Comparison of ENCODE assay signal across 22 cellular contexts in genomic region chr2:192016265-192016664, GRCh38.
DNase-seq lines count a peak whose midpoint lies in the region; ATAC-seq, FAIRE-seq and TF ChIP-seq lines count a peak whose summit lies in the region.
"Had no signal": no experiment of that assay in that cellular context is flagged by ENCODE, and none has a peak within 500 bp of the region (broad histone marks: within the 10 kb centered on the region; RNA-seq: fewer than 3 reads in every experiment).

No MANE protein-coding gene starts in this region.

- no peaks in the 10 kb centered on the region for H3K79me2 ChIP-seq in GM23248 (ENCODE audit: insufficient read depth)

- 48 to 53% methylated on average over 1 of the region's 1 CpG for WGBS in GM23248 (ENCODE audit: low coverage in 1 of 2, low lambda C conversion rate in 2 of 2, missing lambda C conversion rate in 2 of 2), 2 experiments

- ATAC-seq in HG03039 (IDR thresholded peaks at IDR 0.05; ENCODE audit: unreplicated experiment) = no peak
- ATAC-seq: stimulated activated naive B cell treated with anti-CD40 and anti-IgM and Interleukin-4, amounts not matched to agents 10 μg/mL and 1 μg/mL and 100 μg/mL, for 72 hours had no signal

- H3K27me3 ChIP-seq in GM23248 (replicated peaks; ENCODE audit: insufficient read depth) (no peaks in the 10 kb centered on the region), bronchial epithelial cell (ENCODE audit: control insufficient read depth, insufficient read depth, low read length) (no peaks in the 10 kb centered on the region)
- H3K27me3 ChIP-seq: cardiac muscle cell, neutrophil, testis had no signal

- H3K36me3 ChIP-seq in GM23248 (ENCODE audit: low read depth) (no peaks in the 10 kb centered on the region), bronchial epithelial cell (ENCODE audit: control insufficient read depth, insufficient read depth, low read length) (no peaks in the 10 kb centered on the region)
- H3K36me3 ChIP-seq: cardiac muscle cell, neutrophil had no signal

- no peak overlapping the region for H3K4me3 ChIP-seq in GM23248
- H3K4me3 ChIP-seq in bronchial epithelial cell (ENCODE audit: low read depth, low read length) = no peak overlapping the region
- H3K4me3 ChIP-seq: cardiac muscle cell, smooth muscle cell, testis had no signal

- H3K4me1 ChIP-seq in GM23248 (ENCODE audit: insufficient read depth) = 0 out of 2 replicates have a peak, but pooled peaks cover 9% of the 10 kb centered on the region
- H3K4me1 ChIP-seq: testis had no signal

- no peaks in the 10 kb centered on the region for H3F3A ChIP-seq in GM23248 (ENCODE audit: insufficient read depth)

- H2AFZ ChIP-seq in GM23248 = no peak overlapping the region

- in situ Hi-C loops in GM23248 (cut with MboI) = no loop called here

- no peaks in the 10 kb centered on the region for H4K20me1 ChIP-seq in GM23248 (ENCODE audit: insufficient read depth)

- H3K27ac ChIP-seq in GM23248 = no peak overlapping the region
- H3K27ac ChIP-seq: cardiac muscle cell, neutrophil, testis had no signal

- FAIRE-seq in RCC 7860 (lab: Jason Lieb, UNC) (peak; percentile 5), bronchial epithelial cell (lab: Jason Lieb, UNC) (no peak)

- H3K9me2 ChIP-seq in GM23248 (ENCODE audit: insufficient read depth) = no peaks in the 10 kb centered on the region

- no peak overlapping the region for H3K9ac ChIP-seq in GM23248

- TF ChIP-seq CTCF in bronchial epithelial cell (IDR thresholded peaks at IDR 0.05; ENCODE audit: insufficient read depth, low read length, severe bottlenecking) = no peak

- no peak overlapping the region for H3K4me2 ChIP-seq in GM23248 (ENCODE audit: unreplicated experiment)
- H3K4me2 ChIP-seq: smooth muscle cell had no signal

- H3K9me3 ChIP-seq in GM23248 (ENCODE audit: low read depth) = no peaks in the 10 kb centered on the region
- H3K9me3 ChIP-seq: neutrophil, testis had no signal

- DNase-seq in GM23248 (peak; percentile 57), RCC 7860 (ENCODE audit: low spot score) (peak; percentile 18), bronchial epithelial cell (ENCODE audit: low read depth) (peak; percentile 72), myocyte (ENCODE audit: low read depth) (peak; percentile 46), T1000 (lab: John Stamatoyannopoulos, UW) (no peak), occipital lobe (lab: John Stamatoyannopoulos, UW) (no peak), NOMO-1 (lab: John Stamatoyannopoulos, UW; ENCODE audit: unreplicated experiment in 2 of 2) (no peak)
- DNase-seq: activated CD4-positive, alpha-beta T cell treated with anti-CD3 and anti-CD28 coated beads, Interleukin-2, amount 50 U/mL, for 48 hours; activated CD4-positive, CD25-positive, alpha-beta regulatory T cell; activated CD8-positive, alpha-beta memory T cell treated with anti-CD3 and anti-CD28 coated beads, Interleukin-2, amount 50 U/mL, for 48 hours; AML-193; dermis blood vessel endothelial cell; foreskin melanocyte; NCI-H1436 treated with DMSO at 0.1 percent for 48 hours; NCI-H526; stimulated activated naive B cell treated with anti-CD40 and anti-IgM and Interleukin-4, amounts not matched to agents 10 μg/mL and 1 μg/mL and 100 μg/mL, for 72 hours; T-helper 9 cell; testis had no signal

Comparison
In these comparisons a context has a peak if more than half of its experiments do, and no peak if none do; other contexts are left out.
1. DNase-seq: peak in GM23248 (single experiment), RCC 7860 (single experiment), bronchial epithelial cell (single experiment) and myocyte (single experiment); none in T1000 (single experiment), occipital lobe (single experiment) and NOMO-1 (0 of 2).